In genomic region chr15:33730815-33731214, GRCh38 we compare ENCODE assay signal across 25 cellular contexts.
DNase-seq lines count a peak whose midpoint lies in the region; ATAC-seq and TF ChIP-seq lines count a peak whose summit lies in the region.
"Had no signal": no experiment of that assay in that cellular context is flagged by ENCODE, and none has a peak within 500 bp of the region (broad histone marks: within the 10 kb centered on the region; RNA-seq: fewer than 3 reads in every experiment).

No MANE protein-coding gene starts in this region.

- no peak overlapping the region for H3K27ac ChIP-seq in adrenal gland
- H3K27ac ChIP-seq: left lung, right atrium auricular region, spleen had no signal

- POLR2A ChIA-PET in MCF 10A (lab: Yijun Ruan, JAX), result interaction anchor here (0.6 kb wide), 1 partner anchor 444 kb away, joined by 3 read pairs; no protein-coding TSS in a partner anchor

- H3K4me1 ChIP-seq in adrenal gland (replicated peaks in 1 of 2), result no peaks in the 10 kb centered on the region
- H3K4me1 ChIP-seq: left lung, right atrium auricular region, spleen had no signal

- no peak overlapping the region for H3K4me3 Mint-ChIP-seq in MCF 10A (ENCODE audit: unreplicated experiment)
- H3K4me3 Mint-ChIP-seq: activated naive CD4-positive, alpha-beta T cell treated with anti-CD3 and anti-CD28 coated beads, Interleukin-2, amount 50 U/mL, for 24 hours; activated T-cell treated with anti-CD3 and anti-CD28 coated beads, Interleukin-2, amount 50 U/mL, for 72 hours; HFFc6; naive thymus-derived CD8-positive, alpha-beta T cell had no signal

- H3K4me1 Mint-ChIP-seq in MCF 10A (ENCODE audit: insufficient read depth, unreplicated experiment), result no peaks in the 10 kb centered on the region
- H3K4me1 Mint-ChIP-seq: activated naive CD4-positive, alpha-beta T cell treated with anti-CD3 and anti-CD28 coated beads, Interleukin-2, amount 50 U/mL, for 24 hours; naive thymus-derived CD8-positive, alpha-beta T cell had no signal

- no peak overlapping the region for H3K27ac Mint-ChIP-seq in MCF 10A (ENCODE audit: low read depth, unreplicated experiment)
- H3K27ac Mint-ChIP-seq: activated naive CD4-positive, alpha-beta T cell treated with anti-CD3 and anti-CD28 coated beads, Interleukin-2, amount 50 U/mL, for 24 hours; activated T-cell treated with anti-CD3 and anti-CD28 coated beads, Interleukin-2, amount 50 U/mL, for 72 hours; HFFc6; naive thymus-derived CD8-positive, alpha-beta T cell had no signal

- TF ChIP-seq POLR2A in adrenal gland (IDR thresholded peaks at IDR 0.05), result no peak

- H3K27me3 Mint-ChIP-seq in MCF 10A (ENCODE audit: insufficient read depth, unreplicated experiment), result no peaks in the 10 kb centered on the region
- H3K27me3 Mint-ChIP-seq: activated naive CD4-positive, alpha-beta T cell treated with anti-CD3 and anti-CD28 coated beads, Interleukin-2, amount 50 U/mL, for 24 hours had no signal

- no peaks in the 10 kb centered on the region for H3K27me3 ChIP-seq in adrenal gland
- H3K27me3 ChIP-seq: left lung, right atrium auricular region, spleen had no signal

- TF ChIP-seq CTCF in adrenal gland (IDR thresholded peaks at IDR 0.05) (no peak), MCF 10A (IDR thresholded peaks at IDR 0.05; ENCODE audit: unreplicated experiment) (no peak)

- BruUV-seq in MCF 10A (replicated peaks; lab: Mats Ljungman, UMichigan), result no TSS peak

- 61 to 81% (median 75%) methylated on average over 3 to 4 of the region's 4 CpGs for WGBS in adrenal gland, 4 donors

- DNase-seq in MV-4-11 (lab: John Stamatoyannopoulos, UW) (peak; percentile 66), adrenal gland (no peak), MCF 10A (ENCODE audit: unreplicated experiment) (no peak)
- DNase-seq: activated CD4-positive, alpha-beta T cell treated with anti-CD3 and anti-CD28 coated beads for 4 hours; activated T-cell treated with anti-CD3 and anti-CD28 coated beads, Interleukin-2, amount 50 U/mL, for 72 hours; aorta; caudate nucleus; DMS79; HFFc6; left lung; naive thymus-derived CD8-positive, alpha-beta T cell; NCI-H187 treated with DMSO at 0.1 percent for 48 hours; NCI-H226; NCI-H82; spleen; stimulated activated CD4-positive, alpha-beta T cell treated with anti-CD3 and anti-CD28 coated beads, Interleukin-4, amount 100 ng/mL, for 1 hour; stimulated activated naive CD8-positive, alpha-beta T cell treated with anti-CD3 and anti-CD28 coated beads, Interleukin-15, Interleukin-2, amounts not matched to agents 100 U/mL and 50 U/mL, for 24 hours; T-helper 2 cell had no signal

- intact Hi-C loops in adrenal gland (cut with DNase I), result no loop called here
- intact Hi-C loops in MCF 10A (cut with micrococcal nuclease), result no loop called here

- H3K36me3 ChIP-seq in adrenal gland (replicated peaks in 1 of 2), result no peaks in the 10 kb centered on the region
- H3K36me3 ChIP-seq: left lung, right atrium auricular region, spleen had no signal

- H3K4me3 ChIP-seq in adrenal gland, result no peak overlapping the region
- H3K4me3 ChIP-seq: K562, left lung, right atrium auricular region, spleen had no signal

- no peaks in the 10 kb centered on the region for H3K9me3 ChIP-seq in adrenal gland (replicated peaks in 1 of 3)
- H3K9me3 ChIP-seq: left lung, right atrium auricular region, spleen had no signal

- no peaks in the 10 kb centered on the region for H3K9me3 Mint-ChIP-seq in MCF 10A (ENCODE audit: unreplicated experiment)
- H3K9me3 Mint-ChIP-seq: activated naive CD4-positive, alpha-beta T cell treated with anti-CD3 and anti-CD28 coated beads, Interleukin-2, amount 50 U/mL, for 24 hours; activated T-cell treated with anti-CD3 and anti-CD28 coated beads, Interleukin-2, amount 50 U/mL, for 72 hours; HFFc6; naive thymus-derived CD8-positive, alpha-beta T cell had no signal

- H3K36me3 Mint-ChIP-seq in MCF 10A (ENCODE audit: insufficient read depth, unreplicated experiment), result no peaks in the 10 kb centered on the region
- H3K36me3 Mint-ChIP-seq: activated naive CD4-positive, alpha-beta T cell treated with anti-CD3 and anti-CD28 coated beads, Interleukin-2, amount 50 U/mL, for 24 hours; naive thymus-derived CD8-positive, alpha-beta T cell had no signal

- ATAC-seq in GM19043 (IDR thresholded peaks at IDR 0.05; ENCODE audit: low read depth, unreplicated experiment) (peak; percentile 87), HG02798 (IDR thresholded peaks at IDR 0.05; ENCODE audit: poor library complexity, unreplicated experiment) (peak; percentile 51), GM21717 (IDR thresholded peaks at IDR 0.05; ENCODE audit: unreplicated experiment) (no peak), GM21390 (IDR thresholded peaks at IDR 0.05; ENCODE audit: unreplicated experiment) (no peak)
- ATAC-seq: activated T-cell treated with anti-CD3 and anti-CD28 coated beads, Interleukin-2, amount 50 U/mL, for 72 hours; K562; left lung; naive thymus-derived CD8-positive, alpha-beta T cell; stimulated activated naive CD8-positive, alpha-beta T cell treated with anti-CD3 and anti-CD28 coated beads, Interleukin-15, Interleukin-2, amounts not matched to agents 100 U/mL and 50 U/mL, for 24 hours had no signal

- CTCF ChIA-PET in MCF 10A (lab: Yijun Ruan, JAX), result interaction anchor here (1.0 to 10.2 kb wide), 9 partner anchors 10 to 709 kb away, joined by 4 to 152 read pairs (median 10); no protein-coding TSS in a partner anchor

Comparison
In these comparisons a context has a peak if more than half of its experiments do, and no peak if none do; other contexts are left out.
1. ATAC-seq: peak in GM19043 (single experiment) and HG02798 (single experiment); none in GM21717 (single experiment) and GM21390 (single experiment).